ENCODE assay signal across 23 cellular contexts in genomic region chr14:50897658-50898175, GRCh38. TPM values are rescaled to one million over a fixed set of nuclear protein-coding genes. Genes with fewer than 3 reads are reported as not detected.
DNase-seq lines count a peak whose midpoint lies in the region; ATAC-seq and TF ChIP-seq lines count a peak whose summit lies in the region.
"Had no signal": no experiment of that assay in that cellular context is flagged by ENCODE, and none has a peak within 500 bp of the region (broad histone marks: within the 10 kb centered on the region; RNA-seq: fewer than 3 reads in every experiment).

No MANE protein-coding gene starts in this region.

- DNase-seq in endodermal cell: no peak
- DNase-seq in heart right ventricle: no peak
- DNase-seq in activated CD4-positive, alpha-beta T cell treated with anti-CD3 and anti-CD28 coated beads, Interleukin-2, amount 50 U/mL, for 1 hour: no peak
- DNase-seq: BE2C; DMS53; GF-D8; NCI-H1105; NCI-H2029 treated with DMSO at 0.1 percent for 48 hours; NCI-H2171; NCI-H345; NCI-H524; NCI-H774; NK-92 treated with Interleukin-12 subunit alpha and Interleukin-12 subunit beta, amount 100 ng/mL, for 24 hours; OCI-M1; Right ventricle myocardium superior had no signal

- no peak for TF ChIP-seq CTCF in endodermal cell (conservative IDR thresholded peaks at IDR 0.05)
- no peak for TF ChIP-seq CTCF in neutrophil (IDR thresholded peaks at IDR 0.05)
- no peak for TF ChIP-seq CTCF in heart right ventricle (IDR thresholded peaks at IDR 0.05)

- peaks cover 43% of the 10 kb centered on the region for H3K4me1 Mint-ChIP-seq in endodermal cell

- H3K9ac ChIP-seq in HUES64 (ENCODE audit: low read depth, low read length): peak overlapping the region; percentile 19; the same call in 1 of the 2 replicates
- no peak overlapping the region for H3K9ac ChIP-seq in endodermal cell (ENCODE audit: extremely low read depth, low read length, poor library complexity, severe bottlenecking)
- no peak overlapping the region for H3K9ac ChIP-seq in iPS-15b (ENCODE audit: low read depth, low read length)

- peaks cover 10% of the 10 kb centered on the region for H3K36me3 Mint-ChIP-seq in endodermal cell (ENCODE audit: low read depth)

- H3K27me3 Mint-ChIP-seq in endodermal cell (ENCODE audit: insufficient read depth): no peaks in the 10 kb centered on the region

- H3K9me3 ChIP-seq in HUES64 (ENCODE audit: insufficient read depth, low read depth, low read length) (no peaks in the 10 kb centered on the region), endodermal cell (ENCODE audit: control insufficient read depth, low read length) (no peaks in the 10 kb centered on the region), iPS-15b (ENCODE audit: control insufficient read depth, insufficient read depth, low read length) (no peaks in the 10 kb centered on the region), neutrophil (no peaks in the 10 kb centered on the region), heart right ventricle (no peaks in the 10 kb centered on the region)
- H3K9me3 ChIP-seq: BE2C had no signal

- H3K4me3 ChIP-seq in HUES64 (ENCODE audit: low read length) (0 out of 2 replicates have a peak overlapping the region, but pooled peaks have one; percentile 16), endodermal cell (ENCODE audit: low read length) (no peak overlapping the region), iPS-15b (ENCODE audit: low read depth, low read length) (peak overlapping the region; percentile 14), neutrophil (ENCODE audit: low read depth in 1 of 2, low read length in 1 of 2) (no peak overlapping the region), heart right ventricle (no peak overlapping the region)

- intact Hi-C loops in heart right ventricle (cut with DNase I): no loop called here

- H3K27ac ChIP-seq in HUES64 (ENCODE audit: low read depth, low read length): peak overlapping the region; percentile 68; the same call in 1 of the 2 replicates
- no peak overlapping the region for H3K27ac ChIP-seq in endodermal cell (ENCODE audit: low read depth, low read length)
- peak overlapping the region; percentile 13 for H3K27ac ChIP-seq in neutrophil
- no peak overlapping the region for H3K27ac ChIP-seq in heart right ventricle

- ATAC-seq in HG02938 (IDR thresholded peaks at IDR 0.05; ENCODE audit: unreplicated experiment): no peak
- ATAC-seq in HG03045 (IDR thresholded peaks at IDR 0.05; ENCODE audit: unreplicated experiment): no peak
- no peak for ATAC-seq in heart right ventricle

- H3K27me3 ChIP-seq in HUES64 (ENCODE audit: insufficient read depth, low read length): no peaks in the 10 kb centered on the region
- no peaks in the 10 kb centered on the region for H3K27me3 ChIP-seq in endodermal cell (ENCODE audit: control insufficient read depth, insufficient read depth, low read length, poor library complexity, severe bottlenecking)
- no peaks in the 10 kb centered on the region for H3K27me3 ChIP-seq in iPS-15b (ENCODE audit: control insufficient read depth, insufficient read depth, low read length)
- no peaks in the 10 kb centered on the region for H3K27me3 ChIP-seq in neutrophil
- H3K27me3 ChIP-seq in heart right ventricle: no peaks in the 10 kb centered on the region
- H3K27me3 ChIP-seq: BE2C had no signal

- H3K4me3 Mint-ChIP-seq in endodermal cell: peak overlapping the region; percentile 68
- H3K4me3 Mint-ChIP-seq: IgD-negative memory B cell had no signal

- H3K36me3 ChIP-seq in HUES64 (ENCODE audit: insufficient read depth, low read length) (no peaks in the 10 kb centered on the region), endodermal cell (ENCODE audit: control insufficient read depth, insufficient read depth, low read length) (no peaks in the 10 kb centered on the region), iPS-15b (ENCODE audit: control insufficient read depth, insufficient read depth, low read length) (no peaks in the 10 kb centered on the region), neutrophil (peaks cover 81% of the 10 kb centered on the region), heart right ventricle (peaks cover 0 to 22% (median 0%) of the 10 kb centered on the region in 9 donors)
- H3K36me3 ChIP-seq: BE2C had no signal

- peaks cover 3% of the 10 kb centered on the region for H3K9me3 Mint-ChIP-seq in endodermal cell
- H3K9me3 Mint-ChIP-seq: IgD-negative memory B cell had no signal

- peak overlapping the region; percentile 50 for H3K27ac Mint-ChIP-seq in endodermal cell
- H3K27ac Mint-ChIP-seq: IgD-negative memory B cell had no signal

- peaks cover 25% of the 10 kb centered on the region for H3K4me1 ChIP-seq in HUES64 (ENCODE audit: insufficient read depth, low read length)
- H3K4me1 ChIP-seq in endodermal cell (ENCODE audit: control insufficient read depth, insufficient read depth, low read length): peaks cover 3% of the 10 kb centered on the region
- H3K4me1 ChIP-seq in iPS-15b (ENCODE audit: control insufficient read depth, insufficient read depth, low read length): peaks cover 16% of the 10 kb centered on the region
- no peaks in the 10 kb centered on the region for H3K4me1 ChIP-seq in neutrophil (ENCODE audit: control insufficient read depth in 1 of 2, insufficient read depth in 1 of 2, low read depth in 1 of 2, low read length in 1 of 2)
- H3K4me1 ChIP-seq in heart right ventricle: no peaks in the 10 kb centered on the region
- H3K4me1 ChIP-seq: BE2C had no signal

- 63% methylated on average over 5 of the region's 6 CpGs for WGBS in HUES64
- WGBS in endodermal cell (ENCODE audit: insufficient coverage in 1 of 2, insufficient read length in 1 of 2), 2 experiments: 90 to 92% methylated on average over 5 to 6 of the region's 6 CpGs
- 94 to 98% methylated on average over 6 of the region's 6 CpGs for WGBS in heart right ventricle, 2 donors

RNA-seq across cellular contexts. Expression of gene ABHD12B, which starts 25.9 kb away (rescaled TPM):
- 7.7 TPM for polyA plus RNA-seq in HUES64 (2013, experiment 1 of 2)
- 9.6 TPM for polyA plus RNA-seq in HUES64 (2013, experiment 2 of 2)
- total RNA-seq in endodermal cell (10 to 100 TPM in 1 of 2 donors, under 1 TPM in 1; 0.80 to 55.0 TPM), heart right ventricle (not detected)
- polyA plus RNA-seq in endodermal cell (2013, experiment 1 of 2): 0.71 TPM
- 0.75 TPM for polyA plus RNA-seq in endodermal cell (2013, experiment 2 of 2)
- polyA plus RNA-seq in heart right ventricle: not detected
- total RNA-seq: HT1080, Right ventricle myocardium superior, SK-MEL-5 had no signal
- polyA plus RNA-seq: IgD-negative memory B cell had no signal

RNA-seq across cellular contexts. Expression of gene PYGL, which starts 46.6 kb away (rescaled TPM):
- polyA plus RNA-seq in HUES64 (2013, experiment 1 of 2): 23.5 TPM
- polyA plus RNA-seq in HUES64 (2013, experiment 2 of 2): 30.4 TPM
- total RNA-seq in endodermal cell (10 to 100 TPM; 38.1 to 41.5 TPM), heart right ventricle (10 to 100 TPM in 2 of 10 donors, 1 to 10 TPM in 8; 2.9 to 18.6 (median 5.3) TPM)
- polyA plus RNA-seq in endodermal cell (2013, experiment 1 of 2): 25.3 TPM
- 24.2 TPM for polyA plus RNA-seq in endodermal cell (2013, experiment 2 of 2)
- 1 to 10 TPM; 5.1 to 6.4 TPM for polyA plus RNA-seq in heart right ventricle

Comparison
In these comparisons a context has a peak if more than half of its experiments do, and no peak if none do; other contexts are left out.
1. H3K27ac ChIP-seq: peak in HUES64 (single experiment) and neutrophil (single experiment); none in endodermal cell (single experiment) and heart right ventricle (0 of 10).
2. H3K4me3 ChIP-seq: peak in HUES64 (single experiment) and iPS-15b (single experiment); none in endodermal cell (single experiment), neutrophil (0 of 2) and heart right ventricle (0 of 10).